ENCODE assay signal across 1 cellular context in genomic region chr19:12938536-12939291, GRCh38.
TF ChIP-seq lines count a peak whose summit lies in the region.

Gene CALR, plus strand, starts transcription at chr19:12938609. Its CDS starts 71 bp downstream, at chr19:12938680.

TF ChIP-seq in HepG2, 621 proteins besides CTCF, POLR2A, EP300 and RAD21 (continued from another document and continues in another):
- no peak for TF ChIP-seq ZNF800 (CRISPR knock-in tag; IDR thresholded peaks at IDR 0.05)
- peak; percentile 87; the same call in 1 of the 2 replicates for TF ChIP-seq ZNF343 (CRISPR knock-in tag; IDR thresholded peaks at IDR 0.05)
- no peak for TF ChIP-seq ZNF18 (CRISPR knock-in tag; IDR thresholded peaks at IDR 0.05; ENCODE audit: insufficient replicate concordance)
- TF ChIP-seq MEIS1 (CRISPR knock-in tag; IDR thresholded peaks at IDR 0.05; ENCODE audit: borderline replicate concordance): peak; percentile 85
- TF ChIP-seq ZNF558 (CRISPR knock-in tag; IDR thresholded peaks at IDR 0.05; ENCODE audit: borderline replicate concordance): peak; percentile 74; the same call in 1 of the 2 replicates
- TF ChIP-seq ZNF674 (CRISPR knock-in tag; IDR thresholded peaks at IDR 0.05; ENCODE audit: low read depth): 0 out of 2 replicates have a peak, but pooled peaks have one; percentile 79
- 0 out of 2 replicates have a peak, but pooled peaks have one; percentile 21 for TF ChIP-seq ZNF598 (CRISPR knock-in tag; IDR thresholded peaks at IDR 0.05; ENCODE audit: borderline replicate concordance)
- TF ChIP-seq IKZF5 (CRISPR knock-in tag; IDR thresholded peaks at IDR 0.05): peak; percentile 55; the same call in 1 of the 2 replicates
- TF ChIP-seq ZFX (CRISPR knock-in tag; IDR thresholded peaks at IDR 0.05; ENCODE audit: low read depth): peak; percentile 84
- TF ChIP-seq HINFP (CRISPR knock-in tag; IDR thresholded peaks at IDR 0.05; ENCODE audit: low read depth): 0 out of 2 replicates have a peak, but pooled peaks have one; percentile 30
- peak; percentile 33; the same call in 1 of the 2 replicates for TF ChIP-seq ZNF143 (CRISPR knock-in tag; IDR thresholded peaks at IDR 0.05)
- no peak for TF ChIP-seq ARID5B (CRISPR knock-in tag; IDR thresholded peaks at IDR 0.05)
- TF ChIP-seq GPN1 (CRISPR knock-in tag; IDR thresholded peaks at IDR 0.05; ENCODE audit: borderline replicate concordance): no peak
- 0 out of 2 replicates have a peak, but pooled peaks have one; percentile 22 for TF ChIP-seq GATA4 (IDR thresholded peaks at IDR 0.05; ENCODE audit: borderline replicate concordance, low read depth)
- peak; percentile 30; the same call in 1 of the 2 replicates for TF ChIP-seq ZBTB7B (CRISPR knock-in tag; IDR thresholded peaks at IDR 0.05)
- peak; percentile 100 for TF ChIP-seq RBFOX2 (IDR thresholded peaks at IDR 0.05; ENCODE audit: low read depth, low read length)
- peak; percentile 46 for TF ChIP-seq CBX1 (IDR thresholded peaks at IDR 0.05; ENCODE audit: low read depth)
- no peak for TF ChIP-seq ZMYM3 (CRISPR knock-in tag; IDR thresholded peaks at IDR 0.05)
- TF ChIP-seq ZNF484 (CRISPR knock-in tag; IDR thresholded peaks at IDR 0.05; ENCODE audit: borderline replicate concordance, low read depth): peak; percentile 38; the same call in 1 of the 2 replicates
- TF ChIP-seq KIAA2018 (CRISPR knock-in tag; IDR thresholded peaks at IDR 0.05; ENCODE audit: borderline replicate concordance): 0 out of 2 replicates have a peak, but pooled peaks have one; percentile 22
- no peak for TF ChIP-seq RNF2 (conservative IDR thresholded peaks at IDR 0.05; ENCODE audit: low read depth)
- TF ChIP-seq SP5 (CRISPR knock-in tag; IDR thresholded peaks at IDR 0.05; ENCODE audit: borderline replicate concordance, low read depth): 0 out of 2 replicates have a peak, but pooled peaks have one; percentile 19
- peak; percentile 79 for TF ChIP-seq ARNT2 (CRISPR knock-in tag; IDR thresholded peaks at IDR 0.05; ENCODE audit: low read depth)
- TF ChIP-seq RNF219 (CRISPR knock-in tag; IDR thresholded peaks at IDR 0.05): 0 out of 2 replicates have a peak, but pooled peaks have one; percentile 57
- 0 out of 2 replicates have a peak, but pooled peaks have one; percentile 6 for TF ChIP-seq HDAC2 (CRISPR knock-in tag; IDR thresholded peaks at IDR 0.05)
- no peak for TF ChIP-seq TEAD3 (CRISPR knock-in tag; optimal IDR thresholded peaks at IDR 0.05; ENCODE audit: borderline replicate concordance)
- TF ChIP-seq BRD4 (CRISPR knock-in tag; IDR thresholded peaks at IDR 0.05): no peak
- peak; percentile 67; the same call in 1 of the 2 replicates for TF ChIP-seq MTF2 (CRISPR knock-in tag; IDR thresholded peaks at IDR 0.05; ENCODE audit: borderline replicate concordance)
- TF ChIP-seq MED1 (CRISPR knock-in tag; IDR thresholded peaks at IDR 0.05): peak; percentile 13; the same call in 1 of the 2 replicates
- TF ChIP-seq ZNF20 (CRISPR knock-in tag; IDR thresholded peaks at IDR 0.05): 0 out of 2 replicates have a peak, but pooled peaks have one; percentile 52
- TF ChIP-seq ZFP1 (CRISPR knock-in tag; IDR thresholded peaks at IDR 0.05): 0 out of 2 replicates have a peak, but pooled peaks have one; percentile 51
